1 cellular context compared by ENCODE assay signal in genomic region chr2:224523626-224524577, GRCh38.
TF ChIP-seq lines count a peak whose summit lies in the region.

No MANE protein-coding gene starts in this region.

TF ChIP-seq in GM12878, 131 proteins besides CTCF, POLR2A, EP300 and RAD21 (continued from another document):
- peak; percentile 61 for TF ChIP-seq PBX3 (IDR thresholded peaks at IDR 0.05; ENCODE audit: insufficient replicate concordance, low read depth, low read length)
- 0 out of 2 replicates have a peak, but pooled peaks have one; percentile 22 for TF ChIP-seq CREM (IDR thresholded peaks at IDR 0.05; ENCODE audit: low read depth)
- TF ChIP-seq SREBF2 (IDR thresholded peaks at IDR 0.05; ENCODE audit: low read length), result no peak
- TF ChIP-seq, protein P1, sequence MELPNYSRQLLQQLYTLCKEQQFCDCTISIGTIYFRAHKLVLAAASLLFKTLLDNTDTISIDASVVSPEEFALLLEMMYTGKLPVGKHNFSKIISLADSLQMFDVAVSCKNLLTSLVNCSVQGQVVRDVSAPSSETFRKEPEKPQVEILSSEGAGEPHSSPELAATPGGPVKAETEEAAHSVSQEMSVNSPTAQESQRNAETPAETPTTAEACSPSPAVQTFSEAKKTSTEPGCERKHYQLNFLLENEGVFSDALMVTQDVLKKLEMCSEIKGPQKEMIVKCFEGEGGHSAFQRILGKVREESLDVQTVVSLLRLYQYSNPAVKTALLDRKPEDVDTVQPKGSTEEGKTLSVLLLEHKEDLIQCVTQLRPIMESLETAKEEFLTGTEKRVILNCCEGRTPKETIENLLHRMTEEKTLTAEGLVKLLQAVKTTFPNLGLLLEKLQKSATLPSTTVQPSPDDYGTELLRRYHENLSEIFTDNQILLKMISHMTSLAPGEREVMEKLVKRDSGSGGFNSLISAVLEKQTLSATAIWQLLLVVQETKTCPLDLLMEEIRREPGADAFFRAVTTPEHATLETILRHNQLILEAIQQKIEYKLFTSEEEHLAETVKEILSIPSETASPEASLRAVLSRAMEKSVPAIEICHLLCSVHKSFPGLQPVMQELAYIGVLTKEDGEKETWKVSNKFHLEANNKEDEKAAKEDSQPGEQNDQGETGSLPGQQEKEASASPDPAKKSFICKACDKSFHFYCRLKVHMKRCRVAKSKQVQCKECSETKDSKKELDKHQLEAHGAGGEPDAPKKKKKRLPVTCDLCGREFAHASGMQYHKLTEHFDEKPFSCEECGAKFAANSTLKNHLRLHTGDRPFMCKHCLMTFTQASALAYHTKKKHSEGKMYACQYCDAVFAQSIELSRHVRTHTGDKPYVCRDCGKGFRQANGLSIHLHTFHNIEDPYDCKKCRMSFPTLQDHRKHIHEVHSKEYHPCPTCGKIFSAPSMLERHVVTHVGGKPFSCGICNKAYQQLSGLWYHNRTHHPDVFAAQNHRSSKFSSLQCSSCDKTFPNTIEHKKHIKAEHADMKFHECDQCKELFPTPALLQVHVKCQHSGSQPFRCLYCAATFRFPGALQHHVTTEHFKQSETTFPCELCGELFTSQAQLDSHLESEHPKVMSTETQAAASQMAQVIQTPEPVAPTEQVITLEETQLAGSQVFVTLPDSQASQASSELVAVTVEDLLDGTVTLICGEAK (IDR thresholded peaks at IDR 0.05; ENCODE audit: borderline replicate concordance), result no peak
- TF ChIP-seq, protein P2, sequence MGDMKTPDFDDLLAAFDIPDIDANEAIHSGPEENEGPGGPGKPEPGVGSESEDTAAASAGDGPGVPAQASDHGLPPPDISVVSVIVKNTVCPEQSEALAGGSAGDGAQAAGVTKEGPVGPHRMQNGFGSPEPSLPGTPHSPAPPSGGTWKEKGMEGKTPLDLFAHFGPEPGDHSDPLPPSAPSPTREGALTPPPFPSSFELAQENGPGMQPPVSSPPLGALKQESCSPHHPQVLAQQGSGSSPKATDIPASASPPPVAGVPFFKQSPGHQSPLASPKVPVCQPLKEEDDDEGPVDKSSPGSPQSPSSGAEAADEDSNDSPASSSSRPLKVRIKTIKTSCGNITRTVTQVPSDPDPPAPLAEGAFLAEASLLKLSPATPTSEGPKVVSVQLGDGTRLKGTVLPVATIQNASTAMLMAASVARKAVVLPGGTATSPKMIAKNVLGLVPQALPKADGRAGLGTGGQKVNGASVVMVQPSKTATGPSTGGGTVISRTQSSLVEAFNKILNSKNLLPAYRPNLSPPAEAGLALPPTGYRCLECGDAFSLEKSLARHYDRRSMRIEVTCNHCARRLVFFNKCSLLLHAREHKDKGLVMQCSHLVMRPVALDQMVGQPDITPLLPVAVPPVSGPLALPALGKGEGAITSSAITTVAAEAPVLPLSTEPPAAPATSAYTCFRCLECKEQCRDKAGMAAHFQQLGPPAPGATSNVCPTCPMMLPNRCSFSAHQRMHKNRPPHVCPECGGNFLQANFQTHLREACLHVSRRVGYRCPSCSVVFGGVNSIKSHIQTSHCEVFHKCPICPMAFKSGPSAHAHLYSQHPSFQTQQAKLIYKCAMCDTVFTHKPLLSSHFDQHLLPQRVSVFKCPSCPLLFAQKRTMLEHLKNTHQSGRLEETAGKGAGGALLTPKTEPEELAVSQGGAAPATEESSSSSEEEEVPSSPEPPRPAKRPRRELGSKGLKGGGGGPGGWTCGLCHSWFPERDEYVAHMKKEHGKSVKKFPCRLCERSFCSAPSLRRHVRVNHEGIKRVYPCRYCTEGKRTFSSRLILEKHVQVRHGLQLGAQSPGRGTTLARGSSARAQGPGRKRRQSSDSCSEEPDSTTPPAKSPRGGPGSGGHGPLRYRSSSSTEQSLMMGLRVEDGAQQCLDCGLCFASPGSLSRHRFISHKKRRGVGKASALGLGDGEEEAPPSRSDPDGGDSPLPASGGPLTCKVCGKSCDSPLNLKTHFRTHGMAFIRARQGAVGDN (IDR thresholded peaks at IDR 0.05), result peak; percentile 19; the same call in 1 of the 2 replicates
- TF ChIP-seq, protein P3, sequence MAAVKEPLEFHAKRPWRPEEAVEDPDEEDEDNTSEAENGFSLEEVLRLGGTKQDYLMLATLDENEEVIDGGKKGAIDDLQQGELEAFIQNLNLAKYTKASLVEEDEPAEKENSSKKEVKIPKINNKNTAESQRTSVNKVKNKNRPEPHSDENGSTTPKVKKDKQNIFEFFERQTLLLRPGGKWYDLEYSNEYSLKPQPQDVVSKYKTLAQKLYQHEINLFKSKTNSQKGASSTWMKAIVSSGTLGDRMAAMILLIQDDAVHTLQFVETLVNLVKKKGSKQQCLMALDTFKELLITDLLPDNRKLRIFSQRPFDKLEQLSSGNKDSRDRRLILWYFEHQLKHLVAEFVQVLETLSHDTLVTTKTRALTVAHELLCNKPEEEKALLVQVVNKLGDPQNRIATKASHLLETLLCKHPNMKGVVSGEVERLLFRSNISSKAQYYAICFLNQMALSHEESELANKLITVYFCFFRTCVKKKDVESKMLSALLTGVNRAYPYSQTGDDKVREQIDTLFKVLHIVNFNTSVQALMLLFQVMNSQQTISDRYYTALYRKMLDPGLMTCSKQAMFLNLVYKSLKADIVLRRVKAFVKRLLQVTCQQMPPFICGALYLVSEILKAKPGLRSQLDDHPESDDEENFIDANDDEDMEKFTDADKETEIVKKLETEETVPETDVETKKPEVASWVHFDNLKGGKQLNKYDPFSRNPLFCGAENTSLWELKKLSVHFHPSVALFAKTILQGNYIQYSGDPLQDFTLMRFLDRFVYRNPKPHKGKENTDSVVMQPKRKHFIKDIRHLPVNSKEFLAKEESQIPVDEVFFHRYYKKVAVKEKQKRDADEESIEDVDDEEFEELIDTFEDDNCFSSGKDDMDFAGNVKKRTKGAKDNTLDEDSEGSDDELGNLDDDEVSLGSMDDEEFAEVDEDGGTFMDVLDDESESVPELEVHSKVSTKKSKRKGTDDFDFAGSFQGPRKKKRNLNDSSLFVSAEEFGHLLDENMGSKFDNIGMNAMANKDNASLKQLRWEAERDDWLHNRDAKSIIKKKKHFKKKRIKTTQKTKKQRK (IDR thresholded peaks at IDR 0.05; ENCODE audit: low read depth, low read length), result no peak
- 0 out of 4 replicates have a peak, but pooled peaks of 1 of the 2 experiments have one; percentile 23 for TF ChIP-seq IKZF2 (IDR thresholded peaks at IDR 0.05)
- TF ChIP-seq ATF7 (IDR thresholded peaks at IDR 0.05; ENCODE audit: low read depth), result peak; percentile 72
- TF ChIP-seq HDAC2 (IDR thresholded peaks at IDR 0.05), result no peak
- TF ChIP-seq RUNX3 (IDR thresholded peaks at IDR 0.05; ENCODE audit: low read length), result peak; percentile 45
- TF ChIP-seq, protein P4, sequence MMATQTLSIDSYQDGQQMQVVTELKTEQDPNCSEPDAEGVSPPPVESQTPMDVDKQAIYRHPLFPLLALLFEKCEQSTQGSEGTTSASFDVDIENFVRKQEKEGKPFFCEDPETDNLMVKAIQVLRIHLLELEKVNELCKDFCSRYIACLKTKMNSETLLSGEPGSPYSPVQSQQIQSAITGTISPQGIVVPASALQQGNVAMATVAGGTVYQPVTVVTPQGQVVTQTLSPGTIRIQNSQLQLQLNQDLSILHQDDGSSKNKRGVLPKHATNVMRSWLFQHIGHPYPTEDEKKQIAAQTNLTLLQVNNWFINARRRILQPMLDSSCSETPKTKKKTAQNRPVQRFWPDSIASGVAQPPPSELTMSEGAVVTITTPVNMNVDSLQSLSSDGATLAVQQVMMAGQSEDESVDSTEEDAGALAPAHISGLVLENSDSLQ (IDR thresholded peaks at IDR 0.05), result peak; percentile 91
- TF ChIP-seq SRF (IDR thresholded peaks at IDR 0.05; ENCODE audit: low read depth in 2 of 2, low read length in 2 of 2), result no peak
- no peak for TF ChIP-seq HSF1 (IDR thresholded peaks at IDR 0.05; ENCODE audit: low read depth, low read length)
- no peak for TF ChIP-seq SMAD5 (IDR thresholded peaks at IDR 0.05; ENCODE audit: low read depth)
